In the genomic region with DNA sequence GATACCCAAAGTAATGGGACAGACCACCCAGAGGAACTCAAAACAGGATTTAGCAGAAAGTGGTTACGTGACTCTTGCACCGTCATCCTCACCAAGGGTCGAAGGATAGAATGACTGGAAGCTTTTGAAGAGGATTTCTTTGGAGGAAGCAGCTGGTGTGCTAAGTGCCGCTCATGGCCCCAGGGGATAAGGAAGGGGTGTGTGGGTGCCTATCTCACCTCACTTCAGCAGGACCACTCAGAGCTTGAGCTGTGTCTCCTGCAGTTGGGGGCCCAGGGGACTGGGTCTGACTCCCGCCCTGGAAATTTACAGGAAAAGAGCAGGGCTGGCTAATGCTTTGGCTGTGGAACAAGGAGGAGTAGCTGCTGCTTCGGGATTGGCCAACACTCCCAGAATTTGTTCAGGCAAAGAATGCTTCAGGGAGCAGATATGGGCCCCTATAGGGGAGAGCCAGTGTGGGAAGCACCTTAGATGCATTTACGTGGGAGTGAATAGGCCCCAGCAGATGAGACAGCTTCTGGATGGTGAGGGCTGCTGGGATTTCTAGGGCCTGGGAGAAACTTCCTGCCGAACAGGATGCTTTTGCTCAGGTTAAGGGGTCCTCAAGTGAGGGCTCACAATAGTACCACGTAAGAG, we compare ENCODE assay signal across 20 cellular contexts. TPM values are rescaled to one million over a fixed set of nuclear protein-coding genes. Genes with fewer than 3 reads are reported as not detected.
DNase-seq lines count a peak whose midpoint lies in the region; ATAC-seq and TF ChIP-seq lines count a peak whose summit lies in the region.
"Had no signal": no experiment of that assay in that cellular context is flagged by ENCODE, and none has a peak within 500 bp of the region (broad histone marks: within the 10 kb centered on the region; RNA-seq: fewer than 3 reads in every experiment).

No MANE protein-coding gene starts in this region.

- H3K4me2 ChIP-seq in parathyroid adenoma (ENCODE audit: low read length): no peak overlapping the region

- ATAC-seq in HG03521 (IDR thresholded peaks at IDR 0.05; ENCODE audit: unreplicated experiment): no peak

- H3K4me1 ChIP-seq in SJCRH30 (peaks cover 60% of the 10 kb centered on the region), parathyroid adenoma (no peaks in the 10 kb centered on the region)

- H3K36me3 ChIP-seq in SJCRH30 (no peaks in the 10 kb centered on the region), parathyroid adenoma (ENCODE audit: control insufficient read depth, insufficient read depth, low read length) (no peaks in the 10 kb centered on the region)

- H3K27ac ChIP-seq in SJCRH30: peak overlapping the region; percentile 85
- no peak overlapping the region for H3K27ac ChIP-seq in parathyroid adenoma
- H3K27ac ChIP-seq: dorsolateral prefrontal cortex, skin epidermis had no signal

- H3K79me2 ChIP-seq in parathyroid adenoma: no peaks in the 10 kb centered on the region

- H3K27me3 ChIP-seq in SJCRH30 (no peaks in the 10 kb centered on the region), parathyroid adenoma (ENCODE audit: control insufficient read depth, insufficient read depth, low read length) (no peaks in the 10 kb centered on the region)

- H3K9ac ChIP-seq in parathyroid adenoma: no peak overlapping the region

- DNase-seq in Jurkat, Clone E6-1 (ENCODE audit: low read depth, low spot score): peak; percentile 20
- DNase-seq in SJCRH30: peak; percentile 88 to 94
- peak; percentile 11 for DNase-seq in fibroblast of pulmonary artery (ENCODE audit: low read depth)
- no peak for DNase-seq in T-helper 1 cell
- no peak for DNase-seq in activated CD4-positive, alpha-beta T cell treated with anti-CD3 and anti-CD28 coated beads for 48 hours
- DNase-seq: activated CD4-positive, alpha-beta memory T cell treated with anti-CD3 and anti-CD28 coated beads for 36 hours; activated CD8-positive, alpha-beta memory T cell treated with anti-CD3 and anti-CD28 coated beads, Interleukin-2, amount 50 U/mL, for 48 hours; cerebellar nuclear complex; dorsolateral prefrontal cortex; H7; NCI-H1092 treated with DMSO at 0.1 percent for 48 hours; NCI-H2081 treated with DMSO at 0.1 percent for 48 hours; NCI-H748 treated with DMSO at 0.1 percent for 48 hours; nucleus accumbens; stimulated activated CD4-positive, alpha-beta T cell treated with anti-CD3 and anti-CD28 coated beads, Interleukin-1b, Interleukin-23, amount 100 ng/mL, for 48 hours; T1000 had no signal

- H2AFZ ChIP-seq in parathyroid adenoma: peak overlapping the region; percentile 29

- H3K4me3 ChIP-seq in Jurkat, Clone E6-1 (ENCODE audit: low read length): no peak overlapping the region
- no peak overlapping the region for H3K4me3 ChIP-seq in SJCRH30
- no peak overlapping the region for H3K4me3 ChIP-seq in fibroblast of pulmonary artery (replicated peaks; ENCODE audit: low read depth, low read length)
- H3K4me3 ChIP-seq in parathyroid adenoma (ENCODE audit: low read depth, low read length): no peak overlapping the region
- H3K4me3 ChIP-seq: dorsolateral prefrontal cortex, skin epidermis had no signal

- no peak for TF ChIP-seq CTCF in fibroblast of pulmonary artery (IDR thresholded peaks at IDR 0.05; ENCODE audit: low read length, missing control alignments)
- TF ChIP-seq CTCF in parathyroid adenoma (IDR thresholded peaks at IDR 0.05): no peak

- H3K9me3 ChIP-seq in SJCRH30 (replicated peaks) (no peaks in the 10 kb centered on the region), parathyroid adenoma (ENCODE audit: control insufficient read depth, low read length) (no peaks in the 10 kb centered on the region)

RNA-seq across cellular contexts. Expression of a gene that starts 29.0 kb away (rescaled TPM):
- polyA plus RNA-seq in Jurkat, Clone E6-1 (2012; ENCODE audit: insufficient read depth, insufficient read length): 266 TPM
- 396 and 418 TPM in 2 replicates for total RNA-seq in SJCRH30 (2014; rRNA removed; shearing (Covaris generic))

RNA-seq across cellular contexts. Expression of a gene that starts 29.3 kb away (rescaled TPM):
- 1.2 TPM for polyA plus RNA-seq in Jurkat, Clone E6-1 (2012; ENCODE audit: insufficient read depth, insufficient read length)
- 6.5 and 6.6 TPM in 2 replicates for total RNA-seq in SJCRH30 (2014; rRNA removed; shearing (Covaris generic))
- total RNA-seq: activated CD4-positive, alpha-beta memory T cell treated with anti-CD3 and anti-CD28 coated beads for 36 hours; lung microvascular endothelial cell had no signal

RNA-seq across cellular contexts. Expression of a gene that starts 45.2 kb away (rescaled TPM):
- polyA plus RNA-seq in Jurkat, Clone E6-1 (2012; ENCODE audit: insufficient read depth, insufficient read length): 1.7 TPM
- 31.3 and 32.2 TPM in 2 replicates for total RNA-seq in SJCRH30 (2014; rRNA removed; shearing (Covaris generic))

Comparison
In these comparisons a context has a peak if more than half of its experiments do, and no peak if none do; other contexts are left out.
1. DNase-seq: peak in Jurkat, Clone E6-1 (single experiment), SJCRH30 (2 of 2) and fibroblast of pulmonary artery (single experiment); none in T-helper 1 cell (0 of 5) and activated CD4-positive, alpha-beta T cell treated with anti-CD3 and anti-CD28 coated beads for 48 hours (single experiment).